8 cellular contexts compared by ENCODE assay signal in the genomic region with DNA sequence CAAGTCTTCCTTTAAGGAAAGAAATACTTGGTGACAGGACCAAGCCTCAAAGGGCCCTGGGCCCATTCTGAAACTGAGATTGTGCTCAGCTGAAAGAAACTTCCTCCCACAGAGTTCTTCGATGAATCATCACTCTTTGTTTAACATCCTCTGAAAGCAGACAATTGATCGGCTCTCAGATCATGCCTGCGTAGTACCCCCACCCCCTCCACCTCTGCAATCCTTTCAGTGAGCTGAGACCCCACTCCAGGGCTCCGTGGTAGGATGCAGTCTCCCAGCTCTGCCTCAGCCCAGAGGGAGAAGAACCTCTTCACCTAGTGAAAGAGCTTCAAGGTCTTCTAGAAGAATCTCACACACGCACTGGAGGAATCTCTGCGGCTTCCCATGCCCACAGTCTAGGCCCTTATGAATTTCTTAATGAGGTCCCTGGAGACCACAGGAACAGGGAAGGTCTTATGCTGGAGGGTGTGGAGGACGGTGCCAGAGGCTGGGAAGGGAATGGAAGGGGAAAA.
DNase-seq lines count a peak whose midpoint lies in the region; ATAC-seq, FAIRE-seq and TF ChIP-seq lines count a peak whose summit lies in the region.

No MANE protein-coding gene starts in this region.

- DNase-seq in activated CD8-positive, alpha-beta memory T cell treated with anti-CD3 and anti-CD28 coated beads, Interleukin-2, amount 10 ng/mL, durations not matched to agents 7 days and 5 days = peak; percentile 43
- DNase-seq in keratinocyte (ENCODE audit: low read depth, low spot score) (no peak), HEK293T (ENCODE audit: extremely low spot score) (no peak), HT-29 (ENCODE audit: low spot score) (no peak), NCI-H1092 treated with DMSO at 0.1 percent for 48 hours (lab: John Stamatoyannopoulos, UW) (no peak), cerebellum (ENCODE audit: low spot score) (no peak)

- H3K9me3 Mint-ChIP-seq in activated CD8-positive, alpha-beta memory T cell treated with anti-CD3 and anti-CD28 coated beads, Interleukin-2, amount 10 ng/mL, durations not matched to agents 7 days and 5 days (ENCODE audit: low read depth) = no peaks in the 10 kb centered on the region

- peaks cover 8% of the 10 kb centered on the region for H3K4me1 ChIP-seq in keratinocyte (ENCODE audit: control insufficient read depth, extremely low read depth, insufficient read depth, low read length)

- dilution Hi-C loops in keratinocyte (cut with MboI; ENCODE audit: extremely low pct_ligation_motif_present, low sequenced_read_pairs) = no loop called here

- peak; percentile 91 for FAIRE-seq in keratinocyte (lab: Jason Lieb, UNC)

- H3K79me2 ChIP-seq in keratinocyte (ENCODE audit: control insufficient read depth, insufficient read depth, low read length) = no peaks in the 10 kb centered on the region

- no peak overlapping the region for H3K9ac ChIP-seq in keratinocyte (ENCODE audit: control insufficient read depth, extremely low read depth, insufficient read depth, low read length)

- POLR2A ChIA-PET in HEK293T (lab: Yijun Ruan, JAX) = no interaction called here

- H3K27ac ChIP-seq in keratinocyte (ENCODE audit: control insufficient read depth, insufficient read depth, low read length) = no peak overlapping the region

- H3K4me1 Mint-ChIP-seq in activated CD8-positive, alpha-beta memory T cell treated with anti-CD3 and anti-CD28 coated beads, Interleukin-2, amount 10 ng/mL, durations not matched to agents 7 days and 5 days = peaks cover 35% of the 10 kb centered on the region

- peaks cover 1% of the 10 kb centered on the region for H3K36me3 Mint-ChIP-seq in activated CD8-positive, alpha-beta memory T cell treated with anti-CD3 and anti-CD28 coated beads, Interleukin-2, amount 10 ng/mL, durations not matched to agents 7 days and 5 days

- peaks cover 66% of the 10 kb centered on the region for H3K27me3 Mint-ChIP-seq in activated CD8-positive, alpha-beta memory T cell treated with anti-CD3 and anti-CD28 coated beads, Interleukin-2, amount 10 ng/mL, durations not matched to agents 7 days and 5 days

- peaks cover 10% of the 10 kb centered on the region for H3K27me3 ChIP-seq in keratinocyte (ENCODE audit: control insufficient read depth, extremely low read depth, insufficient read depth, low read length)

- no peak overlapping the region for H3K4me2 ChIP-seq in keratinocyte (ENCODE audit: control insufficient read depth, extremely low read depth, insufficient read depth, low read depth, low read length)

- H3K27ac Mint-ChIP-seq in activated CD8-positive, alpha-beta memory T cell treated with anti-CD3 and anti-CD28 coated beads, Interleukin-2, amount 10 ng/mL, durations not matched to agents 7 days and 5 days = no peak overlapping the region

- H4K20me1 ChIP-seq in keratinocyte (ENCODE audit: control insufficient read depth, extremely low read depth, insufficient read depth, low read length) = no peaks in the 10 kb centered on the region

- CTCF ChIA-PET in activated CD8-positive, alpha-beta memory T cell treated with anti-CD3 and anti-CD28 coated beads, Interleukin-2, amount 10 ng/mL, durations not matched to agents 7 days and 5 days (lab: Charles Lee) = interaction anchor here (1.0 kb wide), 1 partner anchor 26 kb away, joined by 3 read pairs; no protein-coding TSS in a partner anchor
- CTCF ChIA-PET in HEK293T (lab: Yijun Ruan, JAX) = no interaction called here

- no peaks in the 10 kb centered on the region for H3K36me3 ChIP-seq in keratinocyte (ENCODE audit: control insufficient read depth in 2 of 2, extremely low read depth in 1 of 2, insufficient read depth in 2 of 2, low read length in 2 of 2)

- H3K9me1 ChIP-seq in keratinocyte (ENCODE audit: control insufficient read depth, extremely low read depth, insufficient read depth, low read length) = no peaks in the 10 kb centered on the region

- TF ChIP-seq CTCF in keratinocyte (optimal IDR thresholded peaks at IDR 0.05 in 1 of 3, IDR thresholded peaks at IDR 0.05 in 1 of 3, conservative IDR thresholded peaks at IDR 0.05 in 1 of 3; ENCODE audit: extremely low read depth in 1 of 3, insufficient read depth in 2 of 3, low read length in 3 of 3) = no peak

- H2AFZ ChIP-seq in keratinocyte (ENCODE audit: control insufficient read depth, low read length) = no peak overlapping the region

- no peaks in the 10 kb centered on the region for H3K9me3 ChIP-seq in keratinocyte (ENCODE audit: control insufficient read depth, low read depth, low read length)

- ATAC-seq in GM19372 (IDR thresholded peaks at IDR 0.05; ENCODE audit: low read depth, unreplicated experiment) = peak; percentile 39
- ATAC-seq in HG03196 (IDR thresholded peaks at IDR 0.05; ENCODE audit: unreplicated experiment) = peak; percentile 49
- ATAC-seq in activated CD8-positive, alpha-beta memory T cell treated with anti-CD3 and anti-CD28 coated beads, Interleukin-2, amount 10 ng/mL, durations not matched to agents 7 days and 5 days = no peak

- no peak overlapping the region for H3K4me3 ChIP-seq in keratinocyte (ENCODE audit: control insufficient read depth in 2 of 3, extremely low read depth in 1 of 3, insufficient read depth in 2 of 3, low read depth in 1 of 3, low read length in 3 of 3)

- no peak overlapping the region for H3K4me3 Mint-ChIP-seq in activated CD8-positive, alpha-beta memory T cell treated with anti-CD3 and anti-CD28 coated beads, Interleukin-2, amount 10 ng/mL, durations not matched to agents 7 days and 5 days

TF ChIP-seq in HEK293T, 16 proteins besides CTCF, POLR2A, EP300 and RAD21:
- TF ChIP-seq, protein P1, sequence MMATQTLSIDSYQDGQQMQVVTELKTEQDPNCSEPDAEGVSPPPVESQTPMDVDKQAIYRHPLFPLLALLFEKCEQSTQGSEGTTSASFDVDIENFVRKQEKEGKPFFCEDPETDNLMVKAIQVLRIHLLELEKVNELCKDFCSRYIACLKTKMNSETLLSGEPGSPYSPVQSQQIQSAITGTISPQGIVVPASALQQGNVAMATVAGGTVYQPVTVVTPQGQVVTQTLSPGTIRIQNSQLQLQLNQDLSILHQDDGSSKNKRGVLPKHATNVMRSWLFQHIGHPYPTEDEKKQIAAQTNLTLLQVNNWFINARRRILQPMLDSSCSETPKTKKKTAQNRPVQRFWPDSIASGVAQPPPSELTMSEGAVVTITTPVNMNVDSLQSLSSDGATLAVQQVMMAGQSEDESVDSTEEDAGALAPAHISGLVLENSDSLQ (IDR thresholded peaks at IDR 0.05) = no peak
- TF ChIP-seq FOXA1 (IDR thresholded peaks at IDR 0.05) = no peak
- TF ChIP-seq L3MBTL2 (conservative IDR thresholded peaks at IDR 0.05) = no peak
- TF ChIP-seq CTBP1 (IDR thresholded peaks at IDR 0.05; ENCODE audit: borderline replicate concordance) = no peak
- TF ChIP-seq FOXM1 (IDR thresholded peaks at IDR 0.05; ENCODE audit: borderline replicate concordance) = no peak
- no peak for TF ChIP-seq ARNT (IDR thresholded peaks at IDR 0.05)
- no peak for TF ChIP-seq ZNF384 (IDR thresholded peaks at IDR 0.05)
- TF ChIP-seq NFRKB (IDR thresholded peaks at IDR 0.05) = no peak
- TF ChIP-seq HDGF (IDR thresholded peaks at IDR 0.05; ENCODE audit: borderline replicate concordance) = no peak
- TF ChIP-seq TARDBP (IDR thresholded peaks at IDR 0.05) = no peak
- no peak for TF ChIP-seq SP1 (IDR thresholded peaks at IDR 0.05)
- no peak for TF ChIP-seq FOXK2 (IDR thresholded peaks at IDR 0.05)
- no peak for TF ChIP-seq SUZ12 (IDR thresholded peaks at IDR 0.05)
- no peak for TF ChIP-seq ELF4 (IDR thresholded peaks at IDR 0.05)
- no peak for TF ChIP-seq LEF1 (IDR thresholded peaks at IDR 0.05; ENCODE audit: borderline replicate concordance)
- no peak for TF ChIP-seq BHLHE40 (IDR thresholded peaks at IDR 0.05; ENCODE audit: borderline replicate concordance)
